Comparison of ENCODE assay signal across 8 cellular contexts in the genomic region with DNA sequence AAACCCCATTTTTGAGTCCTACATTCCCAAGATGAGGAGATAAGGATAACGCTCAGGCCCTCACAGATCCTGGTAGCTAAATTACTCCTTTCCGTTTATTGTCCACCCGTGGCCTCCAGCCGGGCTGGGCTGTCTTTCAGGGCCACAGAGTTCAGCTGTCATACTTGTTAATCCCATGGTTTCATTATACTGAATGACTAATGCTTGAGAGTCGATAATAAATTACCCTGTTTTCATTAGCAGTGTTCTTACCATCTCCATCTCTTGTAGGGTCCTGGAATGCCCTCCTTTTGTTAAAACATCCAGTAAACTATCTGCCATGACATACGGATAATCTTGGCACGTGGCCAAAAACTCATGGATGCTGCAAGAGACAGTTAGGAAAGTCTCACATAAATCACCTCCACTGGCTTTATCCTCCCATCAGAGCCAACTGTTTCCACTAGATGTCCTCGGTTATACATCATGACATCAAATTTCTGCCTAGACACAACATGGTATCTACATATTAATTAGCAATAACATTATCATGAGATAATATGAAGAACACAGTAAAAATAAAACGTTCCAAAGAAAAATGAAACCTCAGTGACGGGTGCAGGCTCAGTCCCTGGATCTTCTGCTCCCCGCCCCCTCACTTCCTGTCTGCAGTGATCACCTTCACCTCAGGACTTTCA. TPM values are rescaled to one million over a fixed set of nuclear protein-coding genes. Genes with fewer than 3 reads are reported as not detected.
A peak's percentile ranks its signal among the peaks of the same experiment; 100 is the strongest.
DNase-seq lines count a peak whose midpoint lies in the region; ATAC-seq and TF ChIP-seq lines count a peak whose summit lies in the region.

No MANE protein-coding gene starts in this region.

- no peaks in the 10 kb centered on the region for H3K9me3 Mint-ChIP-seq in naive B cell

- H3K4me3 ChIP-seq in astrocyte of the spinal cord (ENCODE audit: low read depth, low read length): no peak overlapping the region
- H3K4me3 ChIP-seq in ovary: no peak overlapping the region

- 55 to 57% (median 56%) methylated on average over 11 of the region's 11 CpGs for WGBS in ovary, 3 donors

- no peaks in the 10 kb centered on the region for H3K27me3 Mint-ChIP-seq in naive B cell

- H3K27ac Mint-ChIP-seq in naive B cell: peak overlapping the region in 5 of 6 donors; percentile 37 to 88 (median 39)

- intact Hi-C loops in ovary (cut with DNase I): no loop called here

- in situ Hi-C loops in astrocyte of the spinal cord (cut with HindIII; ENCODE audit: low sequenced_read_pairs): no loop called here

- ATAC-seq in naive B cell (ENCODE audit: low read depth in 2 of 2) (no peak), HG03196 (IDR thresholded peaks at IDR 0.05; ENCODE audit: unreplicated experiment) (no peak), GM21717 (IDR thresholded peaks at IDR 0.05; ENCODE audit: unreplicated experiment) (no peak)

- no peak for TF ChIP-seq POLR2A in ovary (IDR thresholded peaks at IDR 0.05)

- no peak overlapping the region for H3K27ac ChIP-seq in ovary

- no peak overlapping the region for H3K4me3 Mint-ChIP-seq in naive B cell

- TF ChIP-seq CTCF in GM10266 (IDR thresholded peaks at IDR 0.05; ENCODE audit: control insufficient read depth, insufficient read depth, low read depth, missing control alignments) (peak; percentile 11), astrocyte of the spinal cord (IDR thresholded peaks at IDR 0.05; ENCODE audit: low read depth, low read length) (peak; percentile 24), ovary (IDR thresholded peaks at IDR 0.05) (no peak)

- H3K4me1 ChIP-seq in ovary (ENCODE audit: insufficient read depth): no peaks in the 10 kb centered on the region

- no peak for TF ChIP-seq EP300 in ovary (IDR thresholded peaks at IDR 0.05)

- peaks cover 11 to 23% of the 10 kb centered on the region in 2 donors for H3K36me3 Mint-ChIP-seq in naive B cell

- DNase-seq in GM10266 (ENCODE audit: extremely low spot score) (no peak), NCI-H1694 treated with DMSO at 0.1 percent for 48 hours (lab: John Stamatoyannopoulos, UW) (peak; percentile 63), astrocyte of the spinal cord (ENCODE audit: low read depth, low spot score) (peak; percentile 38), naive B cell (no peak), hippocampal formation (lab: John Stamatoyannopoulos, UW) (no peak), ovary (no peak)

- no peaks in the 10 kb centered on the region for H3K9me3 ChIP-seq in ovary

- no peaks in the 10 kb centered on the region for H3K27me3 ChIP-seq in ovary

- H3K4me1 Mint-ChIP-seq in naive B cell: peaks cover 10 to 24% (median 11%) of the 10 kb centered on the region in 3 donors

- H3K36me3 ChIP-seq in ovary: no peaks in the 10 kb centered on the region

RNA-seq across cellular contexts. Expression of gene BRD7, which starts 45.3 kb away (rescaled TPM):
- polyA plus RNA-seq in naive B cell (ENCODE audit: low read depth in 6 of 6) (10 to 100 TPM; 24.5 to 57.2 (median 39.8) TPM), ovary (10 to 100 TPM; 33.9 to 75.1 TPM)
- total RNA-seq in ovary: 10 to 100 TPM; 30.0 to 58.7 (median 53.5) TPM

RNA-seq across cellular contexts. Expression of gene ADCY7, which starts 57.1 kb away (rescaled TPM):
- polyA plus RNA-seq in naive B cell (ENCODE audit: low read depth in 6 of 6): 10 to 100 TPM; 23.0 to 42.8 (median 35.9) TPM
- total RNA-seq in ovary: 10 to 100 TPM; 23.4 to 78.9 (median 39.5) TPM
- 10 to 100 TPM; 10.2 to 10.7 TPM for polyA plus RNA-seq in ovary

Comparison
In these comparisons a context has a peak if more than half of its experiments do, and no peak if none do; other contexts are left out.
1. DNase-seq: peak in NCI-H1694 treated with DMSO at 0.1 percent for 48 hours (single experiment) and astrocyte of the spinal cord (single experiment); none in GM10266 (single experiment), naive B cell (single experiment), hippocampal formation (0 of 2) and ovary (0 of 5).
2. CTCF ChIP-seq: peak in GM10266 (single experiment) and astrocyte of the spinal cord (single experiment); none in ovary (0 of 3).